1 cellular context compared by ENCODE assay signal in the genomic region with DNA sequence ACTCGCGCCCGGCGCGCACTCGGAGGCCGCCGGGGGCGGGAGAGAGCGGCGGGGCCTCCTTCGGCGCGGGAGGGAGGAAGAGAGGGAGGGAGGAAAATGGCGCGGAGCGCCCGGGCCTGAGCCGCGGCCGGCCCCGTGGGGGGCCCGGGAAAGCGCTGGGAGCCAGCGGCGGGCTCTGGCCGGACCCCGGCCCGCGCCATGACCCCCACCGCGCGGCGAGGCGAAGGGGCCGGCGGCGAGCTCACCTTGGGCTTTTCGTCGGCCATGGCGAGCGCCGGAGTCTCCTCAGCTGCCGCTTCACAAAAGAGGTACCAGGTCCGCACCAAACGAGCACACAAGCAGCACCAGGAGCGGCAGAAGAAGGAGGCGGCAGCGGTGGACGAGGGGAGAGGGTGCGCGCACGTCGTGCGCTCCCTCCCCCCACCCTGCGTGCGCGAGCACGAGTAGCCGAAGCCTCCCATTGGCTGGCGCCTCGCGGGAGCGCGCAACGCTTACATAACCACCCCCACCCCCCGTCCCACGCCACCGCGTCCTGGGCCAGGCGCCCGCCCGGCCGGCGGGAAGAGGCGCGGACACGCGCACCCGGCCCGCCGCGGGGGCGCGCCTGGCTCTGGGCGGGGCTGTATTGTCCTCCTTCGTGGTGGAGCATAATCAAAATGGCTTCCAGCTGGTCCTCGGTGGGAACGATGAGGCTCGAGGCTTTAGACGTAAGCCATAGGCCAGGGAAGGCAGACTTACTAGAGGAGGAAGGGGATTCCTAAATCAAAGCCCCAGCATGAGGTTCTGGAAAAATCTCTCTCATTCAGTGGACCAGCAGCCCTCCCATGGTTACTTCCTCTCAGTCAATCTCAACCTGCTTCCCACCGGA.
TF ChIP-seq lines count a peak whose summit lies in the region.

A gene (minus strand): TSS at position 391 of the 868 bp plus-strand sequence. CDS start 125 bp downstream, at position 266.

TF ChIP-seq in HepG2, 621 proteins besides CTCF, POLR2A, EP300 and RAD21 (continued from another document and continues in another):
- TF ChIP-seq, protein P1, sequence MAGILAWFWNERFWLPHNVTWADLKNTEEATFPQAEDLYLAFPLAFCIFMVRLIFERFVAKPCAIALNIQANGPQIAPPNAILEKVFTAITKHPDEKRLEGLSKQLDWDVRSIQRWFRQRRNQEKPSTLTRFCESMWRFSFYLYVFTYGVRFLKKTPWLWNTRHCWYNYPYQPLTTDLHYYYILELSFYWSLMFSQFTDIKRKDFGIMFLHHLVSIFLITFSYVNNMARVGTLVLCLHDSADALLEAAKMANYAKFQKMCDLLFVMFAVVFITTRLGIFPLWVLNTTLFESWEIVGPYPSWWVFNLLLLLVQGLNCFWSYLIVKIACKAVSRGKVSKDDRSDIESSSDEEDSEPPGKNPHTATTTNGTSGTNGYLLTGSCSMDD (CRISPR knock-in tag; IDR thresholded peaks at IDR 0.05): no peak
- TF ChIP-seq ZNF546 (CRISPR knock-in tag; conservative IDR thresholded peaks at IDR 0.05) (no peak), POGZ (CRISPR knock-in tag; IDR thresholded peaks at IDR 0.05) (peak; percentile 53; the same call in 1 of the 2 replicates), ZNF253 (CRISPR knock-in tag; IDR thresholded peaks at IDR 0.05; ENCODE audit: borderline replicate concordance) (0 out of 2 replicates have a peak, but pooled peaks have one; percentile 28), ZNF543 (CRISPR knock-in tag; IDR thresholded peaks at IDR 0.05) (no peak), ZNF747 (CRISPR knock-in tag; IDR thresholded peaks at IDR 0.05; ENCODE audit: borderline replicate concordance) (0 out of 2 replicates have a peak, but pooled peaks have one; percentile 35), HNRNPUL1 (IDR thresholded peaks at IDR 0.05; ENCODE audit: low read depth, low read length) (no peak), ZNF124 (CRISPR knock-in tag; IDR thresholded peaks at IDR 0.05) (peak; percentile 65; the same call in 1 of the 2 replicates), ZNF292 (CRISPR knock-in tag; IDR thresholded peaks at IDR 0.05; ENCODE audit: borderline replicate concordance, low read depth) (no peak), DNMT1 (CRISPR knock-in tag; IDR thresholded peaks at IDR 0.05) (no peak), ELF3 (CRISPR knock-in tag; IDR thresholded peaks at IDR 0.05) (peak; percentile 35; the same call in 1 of the 2 replicates), ZNF841 (CRISPR knock-in tag; IDR thresholded peaks at IDR 0.05; ENCODE audit: borderline replicate concordance) (no peak), IRF2 (CRISPR knock-in tag; IDR thresholded peaks at IDR 0.05) (peak; percentile 70; the same call in 1 of the 2 replicates), HMG20B (CRISPR knock-in tag; conservative IDR thresholded peaks at IDR 0.05) (no peak), HNRNPLL (IDR thresholded peaks at IDR 0.05; ENCODE audit: low read depth, low read length, poor library complexity, severe bottlenecking) (peak; percentile 75), NFE2 (CRISPR knock-in tag; IDR thresholded peaks at IDR 0.05) (no peak), KMT2A (CRISPR knock-in tag; IDR thresholded peaks at IDR 0.05) (peak; percentile 87), HOXA3 (CRISPR knock-in tag; IDR thresholded peaks at IDR 0.05) (peak; percentile 82), AGO2 (optimal IDR thresholded peaks at IDR 0.05; ENCODE audit: low read depth, low read length) (peak; percentile 94), RNF2 (conservative IDR thresholded peaks at IDR 0.05; ENCODE audit: low read depth) (no peak), DPF2 (CRISPR knock-in tag; IDR thresholded peaks at IDR 0.05; ENCODE audit: borderline replicate concordance, low read depth) (no peak)
- TF ChIP-seq, protein P2, sequence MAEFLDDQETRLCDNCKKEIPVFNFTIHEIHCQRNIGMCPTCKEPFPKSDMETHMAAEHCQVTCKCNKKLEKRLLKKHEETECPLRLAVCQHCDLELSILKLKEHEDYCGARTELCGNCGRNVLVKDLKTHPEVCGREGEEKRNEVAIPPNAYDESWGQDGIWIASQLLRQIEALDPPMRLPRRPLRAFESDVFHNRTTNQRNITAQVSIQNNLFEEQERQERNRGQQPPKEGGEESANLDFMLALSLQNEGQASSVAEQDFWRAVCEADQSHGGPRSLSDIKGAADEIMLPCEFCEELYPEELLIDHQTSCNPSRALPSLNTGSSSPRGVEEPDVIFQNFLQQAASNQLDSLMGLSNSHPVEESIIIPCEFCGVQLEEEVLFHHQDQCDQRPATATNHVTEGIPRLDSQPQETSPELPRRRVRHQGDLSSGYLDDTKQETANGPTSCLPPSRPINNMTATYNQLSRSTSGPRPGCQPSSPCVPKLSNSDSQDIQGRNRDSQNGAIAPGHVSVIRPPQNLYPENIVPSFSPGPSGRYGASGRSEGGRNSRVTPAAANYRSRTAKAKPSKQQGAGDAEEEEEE (CRISPR knock-in tag; IDR thresholded peaks at IDR 0.05; ENCODE audit: borderline replicate concordance): no peak
- TF ChIP-seq, protein P3, sequence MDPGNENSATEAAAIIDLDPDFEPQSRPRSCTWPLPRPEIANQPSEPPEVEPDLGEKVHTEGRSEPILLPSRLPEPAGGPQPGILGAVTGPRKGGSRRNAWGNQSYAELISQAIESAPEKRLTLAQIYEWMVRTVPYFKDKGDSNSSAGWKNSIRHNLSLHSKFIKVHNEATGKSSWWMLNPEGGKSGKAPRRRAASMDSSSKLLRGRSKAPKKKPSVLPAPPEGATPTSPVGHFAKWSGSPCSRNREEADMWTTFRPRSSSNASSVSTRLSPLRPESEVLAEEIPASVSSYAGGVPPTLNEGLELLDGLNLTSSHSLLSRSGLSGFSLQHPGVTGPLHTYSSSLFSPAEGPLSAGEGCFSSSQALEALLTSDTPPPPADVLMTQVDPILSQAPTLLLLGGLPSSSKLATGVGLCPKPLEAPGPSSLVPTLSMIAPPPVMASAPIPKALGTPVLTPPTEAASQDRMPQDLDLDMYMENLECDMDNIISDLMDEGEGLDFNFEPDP (CRISPR knock-in tag; conservative IDR thresholded peaks at IDR 0.05): no peak
- TF ChIP-seq, protein P4, sequence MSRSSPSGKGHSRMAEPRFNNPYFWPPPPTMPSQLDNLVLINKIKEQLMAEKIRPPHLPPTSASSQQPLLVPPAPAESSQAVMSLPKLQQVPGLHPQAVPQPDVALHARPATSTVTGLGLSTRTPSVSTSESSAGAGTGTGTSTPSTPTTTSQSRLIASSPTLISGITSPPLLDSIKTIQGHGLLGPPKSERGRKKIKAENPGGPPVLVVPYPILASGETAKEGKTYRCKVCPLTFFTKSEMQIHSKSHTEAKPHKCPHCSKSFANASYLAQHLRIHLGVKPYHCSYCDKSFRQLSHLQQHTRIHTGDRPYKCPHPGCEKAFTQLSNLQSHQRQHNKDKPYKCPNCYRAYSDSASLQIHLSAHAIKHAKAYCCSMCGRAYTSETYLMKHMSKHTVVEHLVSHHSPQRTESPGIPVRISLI (CRISPR knock-in tag; IDR thresholded peaks at IDR 0.05; ENCODE audit: borderline replicate concordance): no peak
- TF ChIP-seq, protein P5, sequence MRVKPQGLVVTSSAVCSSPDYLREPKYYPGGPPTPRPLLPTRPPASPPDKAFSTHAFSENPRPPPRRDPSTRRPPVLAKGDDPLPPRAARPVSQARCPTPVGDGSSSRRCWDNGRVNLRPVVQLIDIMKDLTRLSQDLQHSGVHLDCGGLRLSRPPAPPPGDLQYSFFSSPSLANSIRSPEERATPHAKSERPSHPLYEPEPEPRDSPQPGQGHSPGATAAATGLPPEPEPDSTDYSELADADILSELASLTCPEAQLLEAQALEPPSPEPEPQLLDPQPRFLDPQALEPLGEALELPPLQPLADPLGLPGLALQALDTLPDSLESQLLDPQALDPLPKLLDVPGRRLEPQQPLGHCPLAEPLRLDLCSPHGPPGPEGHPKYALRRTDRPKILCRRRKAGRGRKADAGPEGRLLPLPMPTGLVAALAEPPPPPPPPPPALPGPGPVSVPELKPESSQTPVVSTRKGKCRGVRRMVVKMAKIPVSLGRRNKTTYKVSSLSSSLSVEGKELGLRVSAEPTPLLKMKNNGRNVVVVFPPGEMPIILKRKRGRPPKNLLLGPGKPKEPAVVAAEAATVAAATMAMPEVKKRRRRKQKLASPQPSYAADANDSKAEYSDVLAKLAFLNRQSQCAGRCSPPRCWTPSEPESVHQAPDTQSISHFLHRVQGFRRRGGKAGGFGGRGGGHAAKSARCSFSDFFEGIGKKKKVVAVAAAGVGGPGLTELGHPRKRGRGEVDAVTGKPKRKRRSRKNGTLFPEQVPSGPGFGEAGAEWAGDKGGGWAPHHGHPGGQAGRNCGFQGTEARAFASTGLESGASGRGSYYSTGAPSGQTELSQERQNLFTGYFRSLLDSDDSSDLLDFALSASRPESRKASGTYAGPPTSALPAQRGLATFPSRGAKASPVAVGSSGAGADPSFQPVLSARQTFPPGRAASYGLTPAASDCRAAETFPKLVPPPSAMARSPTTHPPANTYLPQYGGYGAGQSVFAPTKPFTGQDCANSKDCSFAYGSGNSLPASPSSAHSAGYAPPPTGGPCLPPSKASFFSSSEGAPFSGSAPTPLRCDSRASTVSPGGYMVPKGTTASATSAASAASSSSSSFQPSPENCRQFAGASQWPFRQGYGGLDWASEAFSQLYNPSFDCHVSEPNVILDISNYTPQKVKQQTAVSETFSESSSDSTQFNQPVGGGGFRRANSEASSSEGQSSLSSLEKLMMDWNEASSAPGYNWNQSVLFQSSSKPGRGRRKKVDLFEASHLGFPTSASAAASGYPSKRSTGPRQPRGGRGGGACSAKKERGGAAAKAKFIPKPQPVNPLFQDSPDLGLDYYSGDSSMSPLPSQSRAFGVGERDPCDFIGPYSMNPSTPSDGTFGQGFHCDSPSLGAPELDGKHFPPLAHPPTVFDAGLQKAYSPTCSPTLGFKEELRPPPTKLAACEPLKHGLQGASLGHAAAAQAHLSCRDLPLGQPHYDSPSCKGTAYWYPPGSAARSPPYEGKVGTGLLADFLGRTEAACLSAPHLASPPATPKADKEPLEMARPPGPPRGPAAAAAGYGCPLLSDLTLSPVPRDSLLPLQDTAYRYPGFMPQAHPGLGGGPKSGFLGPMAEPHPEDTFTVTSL (CRISPR knock-in tag; IDR thresholded peaks at IDR 0.05; ENCODE audit: borderline replicate concordance): 0 out of 2 replicates have a peak, but pooled peaks have one; percentile 4
- TF ChIP-seq, protein P6, sequence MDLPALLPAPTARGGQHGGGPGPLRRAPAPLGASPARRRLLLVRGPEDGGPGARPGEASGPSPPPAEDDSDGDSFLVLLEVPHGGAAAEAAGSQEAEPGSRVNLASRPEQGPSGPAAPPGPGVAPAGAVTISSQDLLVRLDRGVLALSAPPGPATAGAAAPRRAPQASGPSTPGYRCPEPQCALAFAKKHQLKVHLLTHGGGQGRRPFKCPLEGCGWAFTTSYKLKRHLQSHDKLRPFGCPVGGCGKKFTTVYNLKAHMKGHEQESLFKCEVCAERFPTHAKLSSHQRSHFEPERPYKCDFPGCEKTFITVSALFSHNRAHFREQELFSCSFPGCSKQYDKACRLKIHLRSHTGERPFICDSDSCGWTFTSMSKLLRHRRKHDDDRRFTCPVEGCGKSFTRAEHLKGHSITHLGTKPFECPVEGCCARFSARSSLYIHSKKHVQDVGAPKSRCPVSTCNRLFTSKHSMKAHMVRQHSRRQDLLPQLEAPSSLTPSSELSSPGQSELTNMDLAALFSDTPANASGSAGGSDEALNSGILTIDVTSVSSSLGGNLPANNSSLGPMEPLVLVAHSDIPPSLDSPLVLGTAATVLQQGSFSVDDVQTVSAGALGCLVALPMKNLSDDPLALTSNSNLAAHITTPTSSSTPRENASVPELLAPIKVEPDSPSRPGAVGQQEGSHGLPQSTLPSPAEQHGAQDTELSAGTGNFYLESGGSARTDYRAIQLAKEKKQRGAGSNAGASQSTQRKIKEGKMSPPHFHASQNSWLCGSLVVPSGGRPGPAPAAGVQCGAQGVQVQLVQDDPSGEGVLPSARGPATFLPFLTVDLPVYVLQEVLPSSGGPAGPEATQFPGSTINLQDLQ (CRISPR knock-in tag; IDR thresholded peaks at IDR 0.05): 0 out of 2 replicates have a peak, but pooled peaks have one; percentile 47
- TF ChIP-seq, protein P7, sequence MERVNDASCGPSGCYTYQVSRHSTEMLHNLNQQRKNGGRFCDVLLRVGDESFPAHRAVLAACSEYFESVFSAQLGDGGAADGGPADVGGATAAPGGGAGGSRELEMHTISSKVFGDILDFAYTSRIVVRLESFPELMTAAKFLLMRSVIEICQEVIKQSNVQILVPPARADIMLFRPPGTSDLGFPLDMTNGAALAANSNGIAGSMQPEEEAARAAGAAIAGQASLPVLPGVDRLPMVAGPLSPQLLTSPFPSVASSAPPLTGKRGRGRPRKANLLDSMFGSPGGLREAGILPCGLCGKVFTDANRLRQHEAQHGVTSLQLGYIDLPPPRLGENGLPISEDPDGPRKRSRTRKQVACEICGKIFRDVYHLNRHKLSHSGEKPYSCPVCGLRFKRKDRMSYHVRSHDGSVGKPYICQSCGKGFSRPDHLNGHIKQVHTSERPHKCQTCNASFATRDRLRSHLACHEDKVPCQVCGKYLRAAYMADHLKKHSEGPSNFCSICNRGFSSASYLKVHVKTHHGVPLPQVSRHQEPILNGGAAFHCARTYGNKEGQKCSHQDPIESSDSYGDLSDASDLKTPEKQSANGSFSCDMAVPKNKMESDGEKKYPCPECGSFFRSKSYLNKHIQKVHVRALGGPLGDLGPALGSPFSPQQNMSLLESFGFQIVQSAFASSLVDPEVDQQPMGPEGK (CRISPR knock-in tag; IDR thresholded peaks at IDR 0.05): peak; percentile 74
- TF ChIP-seq, protein P8, sequence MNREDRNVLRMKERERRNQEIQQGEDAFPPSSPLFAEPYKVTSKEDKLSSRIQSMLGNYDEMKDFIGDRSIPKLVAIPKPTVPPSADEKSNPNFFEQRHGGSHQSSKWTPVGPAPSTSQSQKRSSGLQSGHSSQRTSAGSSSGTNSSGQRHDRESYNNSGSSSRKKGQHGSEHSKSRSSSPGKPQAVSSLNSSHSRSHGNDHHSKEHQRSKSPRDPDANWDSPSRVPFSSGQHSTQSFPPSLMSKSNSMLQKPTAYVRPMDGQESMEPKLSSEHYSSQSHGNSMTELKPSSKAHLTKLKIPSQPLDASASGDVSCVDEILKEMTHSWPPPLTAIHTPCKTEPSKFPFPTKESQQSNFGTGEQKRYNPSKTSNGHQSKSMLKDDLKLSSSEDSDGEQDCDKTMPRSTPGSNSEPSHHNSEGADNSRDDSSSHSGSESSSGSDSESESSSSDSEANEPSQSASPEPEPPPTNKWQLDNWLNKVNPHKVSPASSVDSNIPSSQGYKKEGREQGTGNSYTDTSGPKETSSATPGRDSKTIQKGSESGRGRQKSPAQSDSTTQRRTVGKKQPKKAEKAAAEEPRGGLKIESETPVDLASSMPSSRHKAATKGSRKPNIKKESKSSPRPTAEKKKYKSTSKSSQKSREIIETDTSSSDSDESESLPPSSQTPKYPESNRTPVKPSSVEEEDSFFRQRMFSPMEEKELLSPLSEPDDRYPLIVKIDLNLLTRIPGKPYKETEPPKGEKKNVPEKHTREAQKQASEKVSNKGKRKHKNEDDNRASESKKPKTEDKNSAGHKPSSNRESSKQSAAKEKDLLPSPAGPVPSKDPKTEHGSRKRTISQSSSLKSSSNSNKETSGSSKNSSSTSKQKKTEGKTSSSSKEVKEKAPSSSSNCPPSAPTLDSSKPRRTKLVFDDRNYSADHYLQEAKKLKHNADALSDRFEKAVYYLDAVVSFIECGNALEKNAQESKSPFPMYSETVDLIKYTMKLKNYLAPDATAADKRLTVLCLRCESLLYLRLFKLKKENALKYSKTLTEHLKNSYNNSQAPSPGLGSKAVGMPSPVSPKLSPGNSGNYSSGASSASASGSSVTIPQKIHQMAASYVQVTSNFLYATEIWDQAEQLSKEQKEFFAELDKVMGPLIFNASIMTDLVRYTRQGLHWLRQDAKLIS (CRISPR knock-in tag; IDR thresholded peaks at IDR 0.05): no peak
- TF ChIP-seq, protein P9, sequence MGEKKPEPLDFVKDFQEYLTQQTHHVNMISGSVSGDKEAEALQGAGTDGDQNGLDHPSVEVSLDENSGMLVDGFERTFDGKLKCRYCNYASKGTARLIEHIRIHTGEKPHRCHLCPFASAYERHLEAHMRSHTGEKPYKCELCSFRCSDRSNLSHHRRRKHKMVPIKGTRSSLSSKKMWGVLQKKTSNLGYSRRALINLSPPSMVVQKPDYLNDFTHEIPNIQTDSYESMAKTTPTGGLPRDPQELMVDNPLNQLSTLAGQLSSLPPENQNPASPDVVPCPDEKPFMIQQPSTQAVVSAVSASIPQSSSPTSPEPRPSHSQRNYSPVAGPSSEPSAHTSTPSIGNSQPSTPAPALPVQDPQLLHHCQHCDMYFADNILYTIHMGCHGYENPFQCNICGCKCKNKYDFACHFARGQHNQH (CRISPR knock-in tag; IDR thresholded peaks at IDR 0.05): no peak; the same call in 1 of the 2 replicates
